In genomic region chr6:121533321-121533841, GRCh38 we compare ENCODE assay signal across 24 cellular contexts.
DNase-seq lines count a peak whose midpoint lies in the region; ATAC-seq and TF ChIP-seq lines count a peak whose summit lies in the region.
"Had no signal": no experiment of that assay in that cellular context is flagged by ENCODE, and none has a peak within 500 bp of the region (broad histone marks: within the 10 kb centered on the region; RNA-seq: fewer than 3 reads in every experiment).

No MANE protein-coding gene starts in this region.

- TF ChIP-seq CTCF in RWPE1 (conservative IDR thresholded peaks at IDR 0.05; ENCODE audit: low read depth): no peak
- TF ChIP-seq CTCF in foreskin keratinocyte (conservative IDR thresholded peaks at IDR 0.05): no peak
- no peak for TF ChIP-seq CTCF in Peyer's patch (IDR thresholded peaks at IDR 0.05)
- TF ChIP-seq CTCF in tibial artery (IDR thresholded peaks at IDR 0.05): no peak

- H3K27me3 ChIP-seq in foreskin keratinocyte (no peaks in the 10 kb centered on the region), Peyer's patch (no peaks in the 10 kb centered on the region), tibial artery (no peaks in the 10 kb centered on the region)
- H3K27me3 ChIP-seq: cardiac muscle cell, spleen had no signal

- POLR2A ChIA-PET in RWPE1 (lab: Yijun Ruan, JAX; ENCODE audit: low non-redundant PET): no interaction called here

- H3K9me3 ChIP-seq in Peyer's patch: no peaks in the 10 kb centered on the region
- no peaks in the 10 kb centered on the region for H3K9me3 ChIP-seq in tibial artery
- H3K9me3 ChIP-seq: Caco-2, spleen had no signal

- intact Hi-C loops in tibial artery (cut with DNase I; ENCODE audit: low total_unique reads): no loop called here

- no peak overlapping the region for H3K4me3 ChIP-seq in Peyer's patch
- H3K4me3 ChIP-seq in tibial artery: no peak overlapping the region
- H3K4me3 ChIP-seq: cardiac muscle cell, coronary artery, lung, spleen had no signal

- H3K36me3 ChIP-seq in Peyer's patch: no peaks in the 10 kb centered on the region
- no peaks in the 10 kb centered on the region for H3K36me3 ChIP-seq in tibial artery
- H3K36me3 ChIP-seq: cardiac muscle cell, spleen had no signal

- H3K27ac ChIP-seq in RWPE1 (peak overlapping the region; percentile 51; the same call in 1 of the 2 replicates), foreskin keratinocyte (peak overlapping the region; percentile 33), Peyer's patch (no peak overlapping the region), tibial artery (no peak overlapping the region)
- H3K27ac ChIP-seq: cardiac muscle cell, coronary artery, spleen had no signal

- CTCF ChIA-PET in RWPE1 (lab: Yijun Ruan, JAX): interaction anchor here (0.6 kb wide), 1 partner anchor 200 kb away, joined by 3 read pairs; no protein-coding TSS in a partner anchor

- TF ChIP-seq POLR2A in Peyer's patch (IDR thresholded peaks at IDR 0.05): no peak

- ATAC-seq in foreskin keratinocyte (peak; percentile 82), HG03571 (IDR thresholded peaks at IDR 0.05; ENCODE audit: unreplicated experiment) (no peak)
- ATAC-seq: activated T-cell treated with anti-CD3 and anti-CD28 coated beads, Interleukin-2, amount 50 U/mL, for 4 hours; stimulated activated effector memory CD8-positive, alpha-beta T cell treated with anti-CD3 and anti-CD28 coated beads, Interleukin-12 subunit alpha, Interleukin-12 subunit beta, amount 100 ng/mL, for 72 hours had no signal

- H3K4me1 ChIP-seq in foreskin keratinocyte (peaks cover 11% of the 10 kb centered on the region), Peyer's patch (no peaks in the 10 kb centered on the region), tibial artery (no peaks in the 10 kb centered on the region)
- H3K4me1 ChIP-seq: Caco-2, spleen had no signal

- DNase-seq in COLO829 (ENCODE audit: low spot score) (peak; percentile 21), NCI-H1417 treated with DMSO at 0.1 percent for 48 hours (lab: John Stamatoyannopoulos, UW) (peak; percentile 44), RWPE1 (ENCODE audit: low spot score) (no peak), foreskin keratinocyte (peak; percentile 61 to 71), Peyer's patch (no peak), hippocampal formation (lab: John Stamatoyannopoulos, UW) (no peak), tibial artery (no peak)
- DNase-seq: activated CD4-positive, alpha-beta T cell treated with anti-CD3 and anti-CD28 coated beads for 48 hours; activated naive CD4-positive, alpha-beta T cell treated with Interleukin-2 at 50 U/mL for 16 hours; activated T-cell treated with anti-CD3 and anti-CD28 coated beads, Interleukin-2, amount 50 U/mL, for 4 hours; Caco-2; KBM-7; kidney; NCI-H2029; NCI-H524 treated with DMSO at 0.1 percent for 48 hours; nucleus accumbens; spleen; stimulated activated CD4-positive, alpha-beta T cell treated with anti-CD3 and anti-CD28 coated beads, Interleukin-2, amount 100 ng/mL, for 48 hours; substantia nigra had no signal

Comparison
In these comparisons a context has a peak if more than half of its experiments do, and no peak if none do; other contexts are left out.
1. DNase-seq: peak in COLO829 (single experiment), NCI-H1417 treated with DMSO at 0.1 percent for 48 hours (single experiment) and foreskin keratinocyte (2 of 2); none in RWPE1 (single experiment), Peyer's patch (0 of 3), hippocampal formation (0 of 2) and tibial artery (0 of 2).
2. H3K27ac ChIP-seq: peak in RWPE1 (single experiment) and foreskin keratinocyte (single experiment); none in Peyer's patch (0 of 4) and tibial artery (0 of 2).